In genomic region chr11:26522912-26523610, GRCh38 we compare ENCODE assay signal across 10 cellular contexts. TPM values are rescaled to one million over a fixed set of nuclear protein-coding genes. Genes with fewer than 3 reads are reported as not detected.
DNase-seq lines count a peak whose midpoint lies in the region; ATAC-seq and TF ChIP-seq lines count a peak whose summit lies in the region.
"Had no signal": no experiment of that assay in that cellular context is flagged by ENCODE, and none has a peak within 500 bp of the region (broad histone marks: within the 10 kb centered on the region; RNA-seq: fewer than 3 reads in every experiment).

No MANE protein-coding gene starts in this region.

- H3K4me1 ChIP-seq in DOHH2 (ENCODE audit: control insufficient read depth, low read length) (no peaks in the 10 kb centered on the region), RWPE2 (ENCODE audit: insufficient read depth, poor library complexity, severe bottlenecking) (no peaks in the 10 kb centered on the region), iPS-20b (ENCODE audit: insufficient read depth, low read length) (peaks cover 5% of the 10 kb centered on the region; the same call in 1 of the 2 replicates), gastrocnemius medialis (no peaks in the 10 kb centered on the region)
- H3K4me1 ChIP-seq: lower lobe of right lung had no signal

- no peaks in the 10 kb centered on the region for H3K79me2 ChIP-seq in DOHH2 (ENCODE audit: control insufficient read depth, low read length)

- no peaks in the 10 kb centered on the region for H3K4me1 Mint-ChIP-seq in T-cell

- no peaks in the 10 kb centered on the region for H3K27me3 Mint-ChIP-seq in T-cell

- POLR2A ChIA-PET in T-cell (lab: Charles Lee), result no interaction called here

- in situ Hi-C loops in gastrocnemius medialis (cut with MboI; ENCODE audit: low sequenced_read_pairs in 4 of 4), result no loop called here

- no peaks in the 10 kb centered on the region for H3K9me3 ChIP-seq in DOHH2 (ENCODE audit: control insufficient read depth, insufficient read depth, low read length)
- H3K9me3 ChIP-seq in RWPE2 (ENCODE audit: severe bottlenecking), result no peaks in the 10 kb centered on the region
- no peaks in the 10 kb centered on the region for H3K9me3 ChIP-seq in iPS-20b (ENCODE audit: insufficient read depth, low read depth, low read length)
- no peaks in the 10 kb centered on the region for H3K9me3 ChIP-seq in gastrocnemius medialis
- H3K9me3 ChIP-seq: lower lobe of right lung had no signal

- no peaks in the 10 kb centered on the region for H3K36me3 Mint-ChIP-seq in T-cell

- no peak overlapping the region for H3K4me2 ChIP-seq in DOHH2 (ENCODE audit: low read length)

- peak overlapping the region; percentile 38; the same call in 1 of the 2 replicates for H3K9ac ChIP-seq in iPS-20b (ENCODE audit: low read depth, low read length)

- intact Hi-C loops in gastrocnemius medialis (cut with DNase I; ENCODE audit: low total_unique reads), result no loop called here

- DNase-seq in HS-27A (ENCODE audit: low read depth), result peak; percentile 22
- no peak for DNase-seq in RWPE2 (ENCODE audit: low spot score)
- DNase-seq in T-cell, result no peak
- DNase-seq in gastrocnemius medialis, result no peak
- no peak for DNase-seq in activated CD4-positive, alpha-beta T cell treated with anti-CD3 and anti-CD28 coated beads for 48 hours
- DNase-seq: lower lobe of right lung had no signal

- no peak overlapping the region for H3K4me3 Mint-ChIP-seq in T-cell

- H3K36me3 ChIP-seq in DOHH2 (ENCODE audit: control insufficient read depth, low read length) (no peaks in the 10 kb centered on the region), RWPE2 (ENCODE audit: low read depth) (no peaks in the 10 kb centered on the region), iPS-20b (ENCODE audit: insufficient read depth, low read depth, low read length) (no peaks in the 10 kb centered on the region), gastrocnemius medialis (no peaks in the 10 kb centered on the region)
- H3K36me3 ChIP-seq: lower lobe of right lung had no signal

- CTCF ChIA-PET in T-cell (lab: Charles Lee), result no interaction called here

- TF ChIP-seq POLR2A in gastrocnemius medialis (IDR thresholded peaks at IDR 0.05), result no peak

- H3K27ac Mint-ChIP-seq in T-cell, result no peak overlapping the region

- H3K27me3 ChIP-seq in DOHH2 (ENCODE audit: control insufficient read depth, low read length) (no peaks in the 10 kb centered on the region), RWPE2 (ENCODE audit: insufficient read depth, poor library complexity, severe bottlenecking) (no peaks in the 10 kb centered on the region), iPS-20b (ENCODE audit: insufficient read depth, low read length) (peaks cover 15% of the 10 kb centered on the region), gastrocnemius medialis (no peaks in the 10 kb centered on the region)

- peak; percentile 25; the same call in 2 of the 3 replicates for ATAC-seq in RWPE2 (ENCODE audit: low read depth)
- ATAC-seq in HG03439 (IDR thresholded peaks at IDR 0.05; ENCODE audit: unreplicated experiment), result no peak
- no peak for ATAC-seq in T-cell (replicated peaks in 1 of 4)
- no peak for ATAC-seq in gastrocnemius medialis

- peaks cover 0 to 6% (median 0%) of the 10 kb centered on the region in 3 donors for H3K9me3 Mint-ChIP-seq in T-cell

- no peaks in the 10 kb centered on the region for H3F3A ChIP-seq in DOHH2 (ENCODE audit: control insufficient read depth, insufficient read depth)

- H3K4me3 ChIP-seq in DOHH2 (ENCODE audit: low read length), result no peak overlapping the region
- no peak overlapping the region for H3K4me3 ChIP-seq in RWPE2 (ENCODE audit: severe bottlenecking)
- H3K4me3 ChIP-seq in iPS-20b (ENCODE audit: low read length), result peak overlapping the region; percentile 67
- H3K4me3 ChIP-seq in gastrocnemius medialis, result no peak overlapping the region
- H3K4me3 ChIP-seq: lower lobe of right lung had no signal

- H3K27ac ChIP-seq in DOHH2 (ENCODE audit: low read depth, low read length) (no peak overlapping the region), RWPE2 (ENCODE audit: poor library complexity, severe bottlenecking) (no peak overlapping the region), iPS-20b (ENCODE audit: low read length) (no peak overlapping the region), gastrocnemius medialis (no peak overlapping the region)
- H3K27ac ChIP-seq: lower lobe of right lung had no signal

- H3K9me2 ChIP-seq in DOHH2 (replicated peaks; ENCODE audit: control insufficient read depth, low read length), result no peaks in the 10 kb centered on the region

- TF ChIP-seq CTCF in DOHH2 (IDR thresholded peaks at IDR 0.05; ENCODE audit: low read depth, low read length, poor library complexity, severe bottlenecking) (peak; percentile 50), RWPE2 (IDR thresholded peaks at IDR 0.05; ENCODE audit: poor library complexity, severe bottlenecking) (peak; percentile 64), gastrocnemius medialis (IDR thresholded peaks at IDR 0.05 in 4 of 5, conservative IDR thresholded peaks at IDR 0.05 in 1 of 5) (no peak)

- no peaks in the 10 kb centered on the region for H4K20me1 ChIP-seq in DOHH2 (ENCODE audit: control insufficient read depth, insufficient read depth, low read depth, low read length)

RNA-seq across cellular contexts. Expression of gene MUC15, which starts 49.0 kb away (rescaled TPM):
- total RNA-seq in T-cell (not detected), gastrocnemius medialis (not detected)
- total RNA-seq: NCI-H460 had no signal

Comparison
In these comparisons a context has a peak if more than half of its experiments do, and no peak if none do; other contexts are left out.
1. CTCF ChIP-seq: peak in DOHH2 (single experiment) and RWPE2 (single experiment); none in gastrocnemius medialis (0 of 5).